ENCODE assay signal across 9 cellular contexts in genomic region chr20:18019068-18019467, GRCh38. TPM values are rescaled to one million over a fixed set of nuclear protein-coding genes. Genes with fewer than 3 reads are reported as not detected.
DNase-seq lines count a peak whose midpoint lies in the region; ATAC-seq, FAIRE-seq and TF ChIP-seq lines count a peak whose summit lies in the region.
"Had no signal": no experiment of that assay in that cellular context is flagged by ENCODE, and none has a peak within 500 bp of the region (broad histone marks: within the 10 kb centered on the region; RNA-seq: fewer than 3 reads in every experiment).

No MANE protein-coding gene starts in this region.

- no peaks in the 10 kb centered on the region for H3K4me1 Mint-ChIP-seq in progenitor cell of endocrine pancreas (ENCODE audit: low read depth)

- H3K27me3 Mint-ChIP-seq in progenitor cell of endocrine pancreas, result no peaks in the 10 kb centered on the region

- DNase-seq in AG09319 (ENCODE audit: extremely low read depth, low read depth) (no peak), LNCaP clone FGC (ENCODE audit: low read depth) (no peak), bronchial epithelial cell (ENCODE audit: low read depth) (peak; percentile 28), progenitor cell of endocrine pancreas (ENCODE audit: low spot score, unreplicated experiment) (no peak)
- DNase-seq in stimulated activated CD8-positive, alpha-beta memory T cell treated with anti-CD3 and anti-CD28 coated beads, Interleukin-4, amount 100 ng/mL, for 48 hours, result no peak

- H3K4me3 ChIP-seq in LNCaP clone FGC (ENCODE audit: low read depth, low read length) (no peak overlapping the region), bronchial epithelial cell (ENCODE audit: low read depth, low read length) (no peak overlapping the region)

- TF ChIP-seq CTCF in AG09319 (IDR thresholded peaks at IDR 0.05; ENCODE audit: low read depth, low read length) (peak; percentile 29), LNCaP clone FGC (IDR thresholded peaks at IDR 0.05; ENCODE audit: control insufficient read depth, extremely low read depth, insufficient read depth) (peak; percentile 50), bronchial epithelial cell (IDR thresholded peaks at IDR 0.05; ENCODE audit: insufficient read depth, low read length, severe bottlenecking) (peak; percentile 56), progenitor cell of endocrine pancreas (IDR thresholded peaks at IDR 0.05; ENCODE audit: unreplicated experiment) (peak; percentile 48)

- H3K9me3 Mint-ChIP-seq in progenitor cell of endocrine pancreas (ENCODE audit: low read depth), result no peaks in the 10 kb centered on the region

- no peaks in the 10 kb centered on the region for H3K27me3 ChIP-seq in bronchial epithelial cell (ENCODE audit: control insufficient read depth, insufficient read depth, low read length)

- peaks cover 8% of the 10 kb centered on the region for H3K36me3 Mint-ChIP-seq in progenitor cell of endocrine pancreas (ENCODE audit: insufficient read depth)

- H3K4me3 Mint-ChIP-seq in progenitor cell of endocrine pancreas (ENCODE audit: low read depth), result no peak overlapping the region

- H3K36me3 ChIP-seq in bronchial epithelial cell (ENCODE audit: control insufficient read depth, insufficient read depth, low read length), result peaks cover 20% of the 10 kb centered on the region

- no peak for FAIRE-seq in bronchial epithelial cell (lab: Jason Lieb, UNC)
- FAIRE-seq: endometrium had no signal

- H3K27ac Mint-ChIP-seq in progenitor cell of endocrine pancreas, result no peak overlapping the region

- peak; percentile 63 for ATAC-seq in GM18499 (IDR thresholded peaks at IDR 0.05; ENCODE audit: insufficient read depth, unreplicated experiment)
- ATAC-seq in GM18520 (IDR thresholded peaks at IDR 0.05; ENCODE audit: unreplicated experiment), result no peak
- no peak for ATAC-seq in HG03097 (IDR thresholded peaks at IDR 0.05; ENCODE audit: low FRiP score, unreplicated experiment)

RNA-seq across cellular contexts. Expression of gene OVOL2, which starts 38.6 kb away (rescaled TPM):
- 27.6 and 28.5 TPM in 2 replicates for total RNA-seq in bronchial epithelial cell
- 5.4 and 5.9 TPM in 2 replicates for total RNA-seq in progenitor cell of endocrine pancreas

RNA-seq across cellular contexts. Expression of gene MGME1, which starts 50.2 kb away (rescaled TPM):
- 8.6 and 10.3 TPM in 2 replicates for total RNA-seq in bronchial epithelial cell
- total RNA-seq in progenitor cell of endocrine pancreas, result 20.3 and 24.6 TPM in 2 replicates

RNA-seq across cellular contexts. Expression of gene SNX5, which starts 50.5 kb away (rescaled TPM):
- 96.5 and 152 TPM in 2 replicates for total RNA-seq in bronchial epithelial cell
- total RNA-seq in progenitor cell of endocrine pancreas, result 106 and 109 TPM in 2 replicates
